In genomic region chr6:77463881-77464867, GRCh38 we compare ENCODE assay signal across 9 cellular contexts. TPM values are rescaled to one million over a fixed set of nuclear protein-coding genes. Genes with fewer than 3 reads are reported as not detected.
DNase-seq lines count a peak whose midpoint lies in the region; ATAC-seq and TF ChIP-seq lines count a peak whose summit lies in the region.
"Had no signal": no experiment of that assay in that cellular context is flagged by ENCODE, and none has a peak within 500 bp of the region (broad histone marks: within the 10 kb centered on the region; RNA-seq: fewer than 3 reads in every experiment).

No MANE protein-coding gene starts in this region.

- H3K9me3 ChIP-seq in HCT116 (ENCODE audit: control insufficient read depth in 1 of 2, insufficient read depth in 1 of 2, low read depth in 1 of 2, low read length in 2 of 2) = no peaks in the 10 kb centered on the region

- TF ChIP-seq CTCF in HCT116 (IDR thresholded peaks at IDR 0.05 in 2 of 3, conservative IDR thresholded peaks at IDR 0.05 in 1 of 3; ENCODE audit: borderline replicate concordance in 1 of 3, insufficient read depth in 1 of 3, low read depth in 2 of 3, low read length in 2 of 3) (no peak), astrocyte of the spinal cord (IDR thresholded peaks at IDR 0.05; ENCODE audit: low read depth, low read length) (no peak)

- 0 out of 2 replicates have a peak overlapping the region, but pooled peaks have one; percentile 22 for H3K9ac ChIP-seq in HCT116 (ENCODE audit: low read length)

- no peak for DNase-seq in HCT116 (ENCODE audit: low read depth, low spot score)
- peak; percentile 35 for DNase-seq in astrocyte of the spinal cord (ENCODE audit: low read depth, low spot score)
- peak; percentile 81 for DNase-seq in iPS-NIHi7 (ENCODE audit: extremely low spot score)
- DNase-seq in GF-D8 (lab: John Stamatoyannopoulos, UW) = no peak
- DNase-seq in T-helper 9 cell = no peak

- BruUV-seq in HCT116 (replicated peaks; lab: Mats Ljungman, UMichigan) = no TSS peak

- TF ChIP-seq RAD21 in HCT116 (IDR thresholded peaks at IDR 0.05; ENCODE audit: low read depth) = no peak

- ATAC-seq in HCT116 (peak; percentile 76), HG02970 (IDR thresholded peaks at IDR 0.05; ENCODE audit: low FRiP score, unreplicated experiment) (no peak), GM18498 (IDR thresholded peaks at IDR 0.05; ENCODE audit: unreplicated experiment) (no peak)

- peak overlapping the region; percentile 73 for H2AFZ ChIP-seq in HCT116 (ENCODE audit: low read depth, low read length, poor library complexity, severe bottlenecking)

- H3K9me2 ChIP-seq in HCT116 (ENCODE audit: insufficient read depth) = no peaks in the 10 kb centered on the region

- peak overlapping the region; percentile 45 to 55 for H3K4me3 ChIP-seq in HCT116 (replicated peaks in 1 of 2; ENCODE audit: low read depth in 1 of 2, low read length in 2 of 2)
- H3K4me3 ChIP-seq in astrocyte of the spinal cord (ENCODE audit: low read depth, low read length) = peak overlapping the region; percentile 57
- H3K4me3 ChIP-seq in skin epidermis = peak overlapping the region in 6 of 7 experiments; percentile 7 to 37 (median 22)

- RAD21 ChIA-PET in HCT116 (lab: Charles Lee; ENCODE audit: low non-redundant PET in 1 of 2, low total read pairs in 2 of 2, uncharacterized antibody in 2 of 2, unreplicated experiment in 2 of 2) = no interaction called here

- no peaks in the 10 kb centered on the region for H3K36me3 ChIP-seq in HCT116 (ENCODE audit: control insufficient read depth in 1 of 2, insufficient read depth in 2 of 2, low read length in 2 of 2)

- CTCF ChIA-PET in HCT116 (lab: Charles Lee) = no interaction called here

- H3K4me2 ChIP-seq in HCT116 (ENCODE audit: low read length) = peak overlapping the region; percentile 75

- intact Hi-C loops in HCT116 (cut with micrococcal nuclease) = no loop called here

- peaks cover 0 to 13% of the 10 kb centered on the region in 2 experiments; a peak in 2 of 4 replicates for H3K4me1 ChIP-seq in HCT116 (ENCODE audit: control insufficient read depth in 1 of 2, insufficient read depth in 2 of 2, low read length in 2 of 2)

- POLR2A ChIA-PET in HCT116 (lab: Charles Lee) = no interaction called here

- H3K27me3 ChIP-seq in HCT116 (ENCODE audit: insufficient read depth, low read length) = no peaks in the 10 kb centered on the region

- H3K27ac ChIP-seq in HCT116 (ENCODE audit: low read depth, low read length) (peak overlapping the region; percentile 32; the same call in 1 of the 2 replicates), skin epidermis (no peak overlapping the region)

- H3K79me2 ChIP-seq in HCT116 (ENCODE audit: insufficient read depth, low read length) = no peaks in the 10 kb centered on the region

- no peaks in the 10 kb centered on the region for H4K20me1 ChIP-seq in HCT116 (ENCODE audit: insufficient read depth)

- in situ Hi-C loops in astrocyte of the spinal cord (cut with HindIII; ENCODE audit: low sequenced_read_pairs) = no loop called here

- no peak for TF ChIP-seq POLR2A in HCT116 (IDR thresholded peaks at IDR 0.05; ENCODE audit: borderline replicate concordance, extremely low read depth, insufficient read depth, insufficient read length)

TF ChIP-seq in HCT116, 20 proteins besides CTCF, POLR2A, EP300 and RAD21:
- TF ChIP-seq CBX3 (IDR thresholded peaks at IDR 0.05; ENCODE audit: low read depth) = no peak

RNA-seq across cellular contexts. Expression of gene HTR1B, which starts 0.9 kb away (rescaled TPM):
- 0.74 TPM for total RNA-seq in HCT116 (2021; ENCODE audit: unreplicated experiment)
- 0.14 and 0.16 TPM in 2 replicates for polyA plus RNA-seq in HCT116 (2012)
- total RNA-seq: T-helper 1 cell treated with Interleukin-12 subunit alpha and Interleukin-12 subunit beta and Interleukin-4 antibody, amounts not matched to agents 30 ng/mL and 1 ng/mL, for 36 hours had no signal

Comparison
In these comparisons a context has a peak if more than half of its experiments do, and no peak if none do; other contexts are left out.
1. DNase-seq: peak in astrocyte of the spinal cord (single experiment) and iPS-NIHi7 (single experiment); none in HCT116 (single experiment), GF-D8 (single experiment) and T-helper 9 cell (single experiment).
2. Peak in every context shown above with its lines, with median percentiles within 50 percentile points of each other: H3K4me3 ChIP-seq.